ENCODE assay signal across 1 cellular context in the genomic region with DNA sequence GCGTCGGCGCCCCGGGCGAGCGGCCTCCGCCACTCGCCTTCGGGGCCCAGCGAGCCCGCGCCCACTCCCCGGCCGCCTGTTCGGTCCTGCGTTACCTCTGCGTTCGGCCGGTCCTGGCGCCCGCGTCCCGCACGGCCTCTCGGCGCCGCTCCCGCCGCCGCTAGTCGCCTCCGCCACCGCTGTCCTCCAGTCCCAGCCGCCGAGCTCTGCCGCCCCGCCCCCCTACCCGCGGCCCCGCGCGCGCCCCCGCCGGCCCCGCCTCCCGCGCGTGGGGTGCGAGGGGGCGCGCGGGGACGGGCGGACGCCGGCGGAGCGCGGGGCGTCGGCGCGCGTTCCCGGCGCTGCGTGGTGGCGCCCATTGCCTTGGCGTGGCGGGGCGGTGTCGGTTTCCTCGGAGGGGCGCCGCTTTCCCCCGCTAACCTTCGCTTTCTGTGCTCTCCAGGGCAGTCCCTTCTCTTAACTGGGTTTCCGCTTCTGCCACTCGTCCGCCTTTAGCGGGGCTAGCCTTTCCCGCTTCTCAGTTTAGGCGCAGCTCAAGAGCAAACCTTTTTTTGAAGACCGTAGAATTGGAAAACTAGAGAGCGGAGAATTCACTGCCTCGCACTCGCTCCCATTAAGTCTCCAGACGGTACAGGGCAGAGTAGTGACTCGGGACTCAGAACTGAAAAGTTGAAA.
A peak's percentile ranks its signal among the peaks of the same experiment; 100 is the strongest.
TF ChIP-seq lines count a peak whose summit lies in the region.

TSS of gene HP1BP3 (minus strand) at position 208 of the 675 bp plus-strand sequence. CDS start 6,867 bp downstream, outside the sequence.

TF ChIP-seq in H1, 55 proteins besides CTCF, POLR2A, EP300 and RAD21:
- TF ChIP-seq RFX5 (IDR thresholded peaks at IDR 0.05; ENCODE audit: borderline replicate concordance, low read depth, low read length): no peak
- no peak for TF ChIP-seq CREB1 (IDR thresholded peaks at IDR 0.05)
- TF ChIP-seq KDM5A (IDR thresholded peaks at IDR 0.05; ENCODE audit: low read length): no peak
- TF ChIP-seq ATF2 (IDR thresholded peaks at IDR 0.05; ENCODE audit: low read length): no peak
- TF ChIP-seq POU5F1 (IDR thresholded peaks at IDR 0.05; ENCODE audit: low read depth, low read length): no peak
- TF ChIP-seq, protein P1, sequence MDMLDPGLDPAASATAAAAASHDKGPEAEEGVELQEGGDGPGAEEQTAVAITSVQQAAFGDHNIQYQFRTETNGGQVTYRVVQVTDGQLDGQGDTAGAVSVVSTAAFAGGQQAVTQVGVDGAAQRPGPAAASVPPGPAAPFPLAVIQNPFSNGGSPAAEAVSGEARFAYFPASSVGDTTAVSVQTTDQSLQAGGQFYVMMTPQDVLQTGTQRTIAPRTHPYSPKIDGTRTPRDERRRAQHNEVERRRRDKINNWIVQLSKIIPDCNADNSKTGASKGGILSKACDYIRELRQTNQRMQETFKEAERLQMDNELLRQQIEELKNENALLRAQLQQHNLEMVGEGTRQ (IDR thresholded peaks at IDR 0.05; ENCODE audit: low read length): no peak
- TF ChIP-seq SP1 (IDR thresholded peaks at IDR 0.05; ENCODE audit: low read depth, low read length): no peak
- no peak for TF ChIP-seq SRF (IDR thresholded peaks at IDR 0.05; ENCODE audit: low read depth, low read length)
- TF ChIP-seq GTF2F1 (IDR thresholded peaks at IDR 0.05; ENCODE audit: borderline replicate concordance, low read depth, low read length): no peak
- TF ChIP-seq ZNF274 (IDR thresholded peaks at IDR 0.05; ENCODE audit: borderline replicate concordance, extremely low read depth, low read length): no peak
- TF ChIP-seq BCL11A (IDR thresholded peaks at IDR 0.05; ENCODE audit: low read depth in 2 of 2, low read length in 2 of 2): no peak
- no peak for TF ChIP-seq HDAC6 (IDR thresholded peaks at IDR 0.05; ENCODE audit: low read depth, low read length)
- 0 out of 2 replicates have a peak, but pooled peaks have one; percentile 17 for TF ChIP-seq E2F6 (IDR thresholded peaks at IDR 0.05)
- TF ChIP-seq TAF7 (optimal IDR thresholded peaks at IDR 0.05; ENCODE audit: borderline replicate concordance, low read depth, low read length): peak; percentile 17
- peak; percentile 72; the same call in 1 of the 2 replicates for TF ChIP-seq BACH1 (IDR thresholded peaks at IDR 0.05; ENCODE audit: low read length)
- no peak for TF ChIP-seq SIN3A (conservative IDR thresholded peaks at IDR 0.05 in 1 of 2, IDR thresholded peaks at IDR 0.05 in 1 of 2; ENCODE audit: low read depth in 1 of 2, low read length in 2 of 2)
- TF ChIP-seq MAFK (IDR thresholded peaks at IDR 0.05; ENCODE audit: low read depth, low read length): no peak
- no peak for TF ChIP-seq NRF1 (IDR thresholded peaks at IDR 0.05; ENCODE audit: low read depth, low read length)
- TF ChIP-seq TCF12 (IDR thresholded peaks at IDR 0.05; ENCODE audit: low read depth, low read length): no peak
- TF ChIP-seq RXRA (IDR thresholded peaks at IDR 0.05; ENCODE audit: insufficient read depth, low read depth, low read length): no peak
- no peak for TF ChIP-seq SP2 (IDR thresholded peaks at IDR 0.05; ENCODE audit: low read length)
- no peak for TF ChIP-seq CHD2 (IDR thresholded peaks at IDR 0.05; ENCODE audit: low read length)
- no peak for TF ChIP-seq JUND (IDR thresholded peaks at IDR 0.05; ENCODE audit: low read length)
- no peak for TF ChIP-seq CEBPB (IDR thresholded peaks at IDR 0.05; ENCODE audit: low read depth, low read length)
- no peak for TF ChIP-seq GABPA (IDR thresholded peaks at IDR 0.05; ENCODE audit: borderline replicate concordance, insufficient read depth, low read length)
- no peak for TF ChIP-seq RNF2 (IDR thresholded peaks at IDR 0.05; ENCODE audit: borderline replicate concordance, low read depth, low read length, missing control alignments, poor library complexity, severe bottlenecking)
- peak; percentile 53 for TF ChIP-seq TAF1 (IDR thresholded peaks at IDR 0.05; ENCODE audit: low read depth, low read length)
- no peak for TF ChIP-seq TBP (IDR thresholded peaks at IDR 0.05; ENCODE audit: low read depth, low read length)
- no peak for TF ChIP-seq CTBP2 (IDR thresholded peaks at IDR 0.05; ENCODE audit: borderline replicate concordance, insufficient read depth, insufficient read length, low read length)
- TF ChIP-seq SP4 (IDR thresholded peaks at IDR 0.05; ENCODE audit: low read length): no peak
- TF ChIP-seq SAP30 (IDR thresholded peaks at IDR 0.05; ENCODE audit: insufficient read depth, insufficient replicate concordance, low read length): no peak
- TF ChIP-seq FOSL1 (IDR thresholded peaks at IDR 0.05; ENCODE audit: insufficient read depth, low read depth, low read length): no peak
- no peak for TF ChIP-seq SUZ12 (IDR thresholded peaks at IDR 0.05; ENCODE audit: low read length)
- TF ChIP-seq, protein P2, sequence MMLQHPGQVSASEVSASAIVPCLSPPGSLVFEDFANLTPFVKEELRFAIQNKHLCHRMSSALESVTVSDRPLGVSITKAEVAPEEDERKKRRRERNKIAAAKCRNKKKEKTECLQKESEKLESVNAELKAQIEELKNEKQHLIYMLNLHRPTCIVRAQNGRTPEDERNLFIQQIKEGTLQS (IDR thresholded peaks at IDR 0.05; ENCODE audit: insufficient read depth, low read depth, low read length): no peak
- no peak for TF ChIP-seq SIX5 (IDR thresholded peaks at IDR 0.05; ENCODE audit: low read depth, low read length)
- no peak for TF ChIP-seq EGR1 (IDR thresholded peaks at IDR 0.05; ENCODE audit: borderline replicate concordance, low read depth, low read length)
- TF ChIP-seq KDM1A (IDR thresholded peaks at IDR 0.05; ENCODE audit: borderline replicate concordance, low read length): no peak
- TF ChIP-seq RBBP5 (IDR thresholded peaks at IDR 0.05; ENCODE audit: borderline replicate concordance, low read depth, low read length): no peak
- no peak for TF ChIP-seq YY1 (IDR thresholded peaks at IDR 0.05; ENCODE audit: low read depth, low read length)
- no peak for TF ChIP-seq JUN (IDR thresholded peaks at IDR 0.05; ENCODE audit: low read depth, low read length)
- TF ChIP-seq POLR2AphosphoS5 (IDR thresholded peaks at IDR 0.05; ENCODE audit: low read depth, low read length): no peak; the same call in 1 of the 2 replicates
- no peak for TF ChIP-seq EZH2 (IDR thresholded peaks at IDR 0.05; ENCODE audit: low read depth, low read length, severe bottlenecking)
- TF ChIP-seq CBX8 (IDR thresholded peaks at IDR 0.05; ENCODE audit: borderline replicate concordance, low read depth, low read length): no peak
- no peak for TF ChIP-seq BRCA1 (IDR thresholded peaks at IDR 0.05; ENCODE audit: low read depth, low read length)
- TF ChIP-seq, protein P3, sequence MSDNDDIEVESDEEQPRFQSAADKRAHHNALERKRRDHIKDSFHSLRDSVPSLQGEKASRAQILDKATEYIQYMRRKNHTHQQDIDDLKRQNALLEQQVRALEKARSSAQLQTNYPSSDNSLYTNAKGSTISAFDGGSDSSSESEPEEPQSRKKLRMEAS (IDR thresholded peaks at IDR 0.05): no peak
- peak; percentile 70 for TF ChIP-seq PHF8 (conservative IDR thresholded peaks at IDR 0.05; ENCODE audit: low read depth, low read length)
- TF ChIP-seq SIRT6 (IDR thresholded peaks at IDR 0.05; ENCODE audit: low read length): no peak
- TF ChIP-seq ASH2L (IDR thresholded peaks at IDR 0.05; ENCODE audit: low read length): no peak
- no peak for TF ChIP-seq NANOG (IDR thresholded peaks at IDR 0.05; ENCODE audit: insufficient read depth, low read depth, low read length, poor library complexity, severe bottlenecking)
- TF ChIP-seq CBX5 (IDR thresholded peaks at IDR 0.05; ENCODE audit: low read depth, low read length): no peak
- TF ChIP-seq HDAC2 (IDR thresholded peaks at IDR 0.05; ENCODE audit: borderline replicate concordance in 1 of 2, low read depth in 2 of 2, low read length in 2 of 2): peak in 1 of 2 experiments; percentile 51; a peak in 1 of 4 replicates
- no peak for TF ChIP-seq CHD7 (IDR thresholded peaks at IDR 0.05; ENCODE audit: insufficient replicate concordance, low read length)
- TF ChIP-seq KDM4A (IDR thresholded peaks at IDR 0.05; ENCODE audit: low read depth, low read length, severe bottlenecking): peak; percentile 51
- TF ChIP-seq CHD1 (IDR thresholded peaks at IDR 0.05; ENCODE audit: low read depth, low read length): no peak
- no peak for TF ChIP-seq TEAD4 (IDR thresholded peaks at IDR 0.05; ENCODE audit: low read depth, low read length)
TF ChIP-seq in H1: peak in this region for 7.
